8 cellular contexts compared by ENCODE assay signal in genomic region chr2:214410918-214411554, GRCh38. TPM values are rescaled to one million over a fixed set of nuclear protein-coding genes. Genes with fewer than 3 reads are reported as not detected.
DNase-seq lines count a peak whose midpoint lies in the region; ATAC-seq, FAIRE-seq and TF ChIP-seq lines count a peak whose summit lies in the region.

Gene VWC2L (plus strand): TSS chr2:214411054. CDS start chr2:214414194, 3,140 bp downstream.

- no peaks in the 10 kb centered on the region for H3K79me1 ChIP-seq in H1 (ENCODE audit: low read depth, low read length)

- no peak within 1 kb of the TSS for H2BK120ac ChIP-seq in H1 (replicated peaks; ENCODE audit: low read depth, low read length)

- no peaks in the 10 kb centered on the region for H3K27me3 ChIP-seq in MM.1S (replicated peaks; ENCODE audit: insufficient read depth, low read length)
- no peaks in the 10 kb centered on the region for H3K27me3 ChIP-seq in H1 (replicated peaks in 1 of 4; ENCODE audit: control insufficient read depth in 3 of 4, extremely low read depth in 1 of 4, insufficient read depth in 3 of 4, low read length in 3 of 4)
- no peaks in the 10 kb centered on the region for H3K27me3 ChIP-seq in upper lobe of left lung

- no peak for TF ChIP-seq CTCF in AG09309 (IDR thresholded peaks at IDR 0.05; ENCODE audit: control insufficient read depth, insufficient read depth, low read depth, low read length, missing control alignments)
- no peak for TF ChIP-seq CTCF in MM.1S (IDR thresholded peaks at IDR 0.05; ENCODE audit: low read length)
- TF ChIP-seq CTCF in H1 (IDR thresholded peaks at IDR 0.05; ENCODE audit: control extremely low read depth in 1 of 3, insufficient read depth in 1 of 3, low read depth in 1 of 3, low read length in 3 of 3), result no peak
- TF ChIP-seq CTCF in upper lobe of left lung (IDR thresholded peaks at IDR 0.05), result no peak

- H2BK15ac ChIP-seq in H1 (ENCODE audit: low read length), result no peak within 1 kb of the TSS

- H2AFZ ChIP-seq in MM.1S (ENCODE audit: low read length), result no peak within 1 kb of the TSS
- no peak within 1 kb of the TSS for H2AFZ ChIP-seq in H1 (ENCODE audit: low read length)

- H3K4ac ChIP-seq in H1 (replicated peaks; ENCODE audit: insufficient read length, low read depth, low read length), result no peak within 1 kb of the TSS

- H4K20me1 ChIP-seq in MM.1S (ENCODE audit: insufficient read depth, low read length) (no peaks in the 10 kb centered on the region), H1 (replicated peaks in 1 of 2; ENCODE audit: control insufficient read depth in 1 of 2, insufficient read depth in 2 of 2, low read length in 2 of 2) (no peaks in the 10 kb centered on the region)

- H3K36me3 ChIP-seq in MM.1S (replicated peaks; ENCODE audit: insufficient read depth, low read length), result no peaks in the 10 kb centered on the region
- no peaks in the 10 kb centered on the region for H3K36me3 ChIP-seq in H1 (ENCODE audit: control insufficient read depth in 2 of 4, insufficient read depth in 4 of 4, low read length in 3 of 4)
- H3K36me3 ChIP-seq in upper lobe of left lung, result no peaks in the 10 kb centered on the region

- H3K18ac ChIP-seq in H1 (ENCODE audit: extremely low read depth, low read length), result no peak within 1 kb of the TSS

- H3K9me3 ChIP-seq in MM.1S (replicated peaks; ENCODE audit: insufficient read depth, low read length), result no peaks in the 10 kb centered on the region
- H3K9me3 ChIP-seq in H1 (ENCODE audit: insufficient read depth in 2 of 2, low read depth in 1 of 2, low read length in 1 of 2), result no peaks in the 10 kb centered on the region
- H3K9me3 ChIP-seq in upper lobe of left lung, result no peaks in the 10 kb centered on the region

- CTCF ChIA-PET in H1 (lab: Charles Lee; ENCODE audit: partially characterized antibody), result interaction anchor here (0.6 to 1.5 kb wide), 6 partner anchors 10 to 485 kb away, joined by 3 read pairs; no protein-coding TSS in a partner anchor

- H4K8ac ChIP-seq in H1 (ENCODE audit: extremely low read depth, insufficient read depth, low read length), result no peak within 1 kb of the TSS

- peak; percentile 18 for DNase-seq in AG09309 (ENCODE audit: low read depth)
- peak; percentile 71 for DNase-seq in MM.1S
- peak; percentile 79 to 92 for DNase-seq in H1 (ENCODE audit: low read depth in 1 of 2, low spot score in 2 of 2)
- DNase-seq in lung microvascular endothelial cell (ENCODE audit: low read depth in 2 of 2), result peak; percentile 54 to 70
- peak; percentile 19 to 47 for DNase-seq in upper lobe of left lung
- DNase-seq in GM12892 (ENCODE audit: insufficient read length), result no peak

- H3K4me3 ChIP-seq in AG09309 (ENCODE audit: control insufficient read depth, low read depth, low read length) (no peak within 1 kb of the TSS), MM.1S (ENCODE audit: low read length) (no peak within 1 kb of the TSS), H1 (ENCODE audit: extremely low read depth in 1 of 4, insufficient read depth in 2 of 4, low read depth in 3 of 4, low read length in 4 of 4) (peak within 1 kb of the TSS in 1 of 4 experiments; percentile 32; a peak in 2 of 8 replicates), upper lobe of left lung (no peak within 1 kb of the TSS)

- no peaks in the 10 kb centered on the region for H3K4me1 ChIP-seq in MM.1S (ENCODE audit: low read length)
- no peaks in the 10 kb centered on the region for H3K4me1 ChIP-seq in H1 (replicated peaks in 1 of 4; ENCODE audit: control insufficient read depth in 3 of 4, insufficient read depth in 4 of 4, low read length in 3 of 4)
- H3K4me1 ChIP-seq in upper lobe of left lung, result no peaks in the 10 kb centered on the region

- no peak within 1 kb of the TSS for H3K4me2 ChIP-seq in MM.1S (ENCODE audit: low read depth, low read length)
- H3K4me2 ChIP-seq in H1 (ENCODE audit: insufficient read depth in 1 of 2, low read depth in 2 of 2, low read length in 2 of 2), result peak within 1 kb of the TSS; percentile 9 to 12; a peak in 2 of 4 replicates

- no peaks in the 10 kb centered on the region for H3K23me2 ChIP-seq in H1 (ENCODE audit: low read depth, low read length)

- WGBS in H1 (ENCODE audit: extremely low coverage in 1 of 2, insufficient coverage in 1 of 2, insufficient read length in 1 of 2, insufficient replicate concordance in 2 of 2, low coverage in 1 of 2, low lambda C conversion rate in 2 of 2, missing lambda C conversion rate in 1 of 2), 2 experiments, result 24% methylated on average over 19 of the region's 19 CpGs; no CpG with 5 or more reads in 1 of the 2 experiments
- WGBS in upper lobe of left lung, 2 donors, result 13 to 18% methylated on average over 19 of the region's 19 CpGs

- POLR2A ChIA-PET in H1 (lab: Charles Lee; ENCODE audit: partially characterized antibody), result no interaction called here

- FAIRE-seq in H1 (lab: Jason Lieb, UNC) (peak; percentile 86), GM12892 (lab: Jason Lieb, UNC) (no peak)

- H3K56ac ChIP-seq in H1 (replicated peaks; ENCODE audit: insufficient read length, low read depth, low read length), result no peak within 1 kb of the TSS

- no peak for TF ChIP-seq EP300 in H1 (IDR thresholded peaks at IDR 0.05; ENCODE audit: borderline replicate concordance in 1 of 2, low read depth in 2 of 2, low read length in 2 of 2)
- no peak for TF ChIP-seq EP300 in upper lobe of left lung (IDR thresholded peaks at IDR 0.05)

- H3K9me2 ChIP-seq in MM.1S (replicated peaks; ENCODE audit: insufficient read depth, low read length), result no peaks in the 10 kb centered on the region

- no peak within 1 kb of the TSS for H2BK5ac ChIP-seq in H1 (ENCODE audit: low read depth, low read length)

- no peak within 1 kb of the TSS for H3K14ac ChIP-seq in H1 (ENCODE audit: insufficient read length)

- no peak within 1 kb of the TSS for H4K91ac ChIP-seq in H1 (replicated peaks; ENCODE audit: insufficient read length, low read length)

- no peaks in the 10 kb centered on the region for H3K79me2 ChIP-seq in MM.1S (ENCODE audit: low read length)
- no peaks in the 10 kb centered on the region for H3K79me2 ChIP-seq in H1 (ENCODE audit: control insufficient read depth in 1 of 2, insufficient read depth in 2 of 2, low read length in 2 of 2)

- no peak within 1 kb of the TSS for H4K5ac ChIP-seq in H1 (ENCODE audit: insufficient read length, low read depth, low read length)

- TF ChIP-seq RAD21 in H1 (IDR thresholded peaks at IDR 0.05 in 1 of 2, conservative IDR thresholded peaks at IDR 0.05 in 1 of 2; ENCODE audit: low read depth in 2 of 2, low read length in 2 of 2), result peak; percentile 37 to 45

- H3K23ac ChIP-seq in H1 (ENCODE audit: insufficient read length), result no peak within 1 kb of the TSS

- H3K27ac ChIP-seq in MM.1S (ENCODE audit: low read length), result no peak within 1 kb of the TSS
- H3K27ac ChIP-seq in H1 (ENCODE audit: low read depth, low read length), result no peak within 1 kb of the TSS
- H3K27ac ChIP-seq in upper lobe of left lung, result no peak within 1 kb of the TSS

- no peak within 1 kb of the TSS for H2BK20ac ChIP-seq in H1 (ENCODE audit: low read length)

- TF ChIP-seq POLR2A in H1 (IDR thresholded peaks at IDR 0.05; ENCODE audit: control extremely low read depth in 1 of 2, low read depth in 2 of 2, low read length in 2 of 2), result no peak
- TF ChIP-seq POLR2A in upper lobe of left lung (IDR thresholded peaks at IDR 0.05), result no peak
- TF ChIP-seq POLR2A in GM12892 (IDR thresholded peaks at IDR 0.05; ENCODE audit: low read depth, low read length), result no peak

- no peaks in the 10 kb centered on the region for H3F3A ChIP-seq in MM.1S (ENCODE audit: insufficient read depth, low read length)

- H3K9ac ChIP-seq in MM.1S (ENCODE audit: low read length) (no peak within 1 kb of the TSS), H1 (replicated peaks in 1 of 4; ENCODE audit: extremely low read depth in 1 of 4, low read depth in 3 of 4, low read length in 3 of 4) (no peak within 1 kb of the TSS)

- peak; percentile 73 for ATAC-seq in GM19351 (IDR thresholded peaks at IDR 0.05; ENCODE audit: unreplicated experiment)
- peak; percentile 100 for ATAC-seq in SK-N-SH treated with all-trans-retinoic acid at 6 μM for 48 hours
- peak in 1 of 2 donors; percentile 79 for ATAC-seq in upper lobe of left lung (ENCODE audit: low FRiP score in 2 of 2)

- no peak within 1 kb of the TSS for H2AK5ac ChIP-seq in H1 (ENCODE audit: low read depth, low read length)

- no peak within 1 kb of the TSS for H2BK12ac ChIP-seq in H1 (ENCODE audit: low read depth, low read length)

TF ChIP-seq in H1, 55 proteins besides CTCF, POLR2A, EP300 and RAD21 (continues in another document):
- TF ChIP-seq POLR2AphosphoS5 (IDR thresholded peaks at IDR 0.05; ENCODE audit: low read depth, low read length) (no peak), CHD2 (IDR thresholded peaks at IDR 0.05; ENCODE audit: low read length) (0 out of 2 replicates have a peak, but pooled peaks have one; percentile 53), RXRA (IDR thresholded peaks at IDR 0.05; ENCODE audit: insufficient read depth, low read depth, low read length) (no peak), CEBPB (IDR thresholded peaks at IDR 0.05; ENCODE audit: low read depth, low read length) (peak; percentile 89), JUND (IDR thresholded peaks at IDR 0.05; ENCODE audit: low read length) (0 out of 2 replicates have a peak, but pooled peaks have one; percentile 29), CREB1 (IDR thresholded peaks at IDR 0.05) (0 out of 2 replicates have a peak, but pooled peaks have one; percentile 39), MAX (IDR thresholded peaks at IDR 0.05) (0 out of 2 replicates have a peak, but pooled peaks have one; percentile 23), SIN3A (conservative IDR thresholded peaks at IDR 0.05 in 1 of 2, IDR thresholded peaks at IDR 0.05 in 1 of 2; ENCODE audit: low read depth in 1 of 2, low read length in 2 of 2) (peak; percentile 62 to 86; a peak in 1 of 4 replicates), TBP (IDR thresholded peaks at IDR 0.05; ENCODE audit: low read depth, low read length) (0 out of 2 replicates have a peak, but pooled peaks have one; percentile 28), TAF7 (optimal IDR thresholded peaks at IDR 0.05; ENCODE audit: borderline replicate concordance, low read depth, low read length) (no peak)

RNA-seq across cellular contexts. Expression of gene VWC2L, which starts in this region (rescaled TPM):
- not detected in 2 replicates for total RNA-seq in H1 (2021; fragmentation: NEBNext Ultra II Directional; extraction: Animal tissue kit (Norgen Biotek cat#: 25700))
- polyA plus RNA-seq in H1 (2011; rRNA removed), result not detected in 2 replicates
- polyA plus RNA-seq in H1 (2011; cell fraction: cytosol; rRNA removed), result not detected
- polyA plus RNA-seq in H1 (2011; cell fraction: nucleus; rRNA removed), result not detected
- not detected in 4 replicates for polyA plus RNA-seq in H1 (2012, experiment 1 of 2)
- polyA plus RNA-seq in H1 (2012, experiment 2 of 2), result not detected
- not detected for polyA plus RNA-seq in H1 (2013, experiment 1 of 2)
- polyA plus RNA-seq in H1 (2013, experiment 2 of 2), result not detected
- polyA minus RNA-seq in H1 (2011; rRNA and poly(A)+ RNA removed), result 0.35 TPM in 1 of 2 replicates, not detected in the other
- not detected for polyA minus RNA-seq in H1 (2011; cell fraction: cytosol; rRNA and poly(A)+ RNA removed)
- 0.30 TPM for polyA minus RNA-seq in H1 (2011; cell fraction: nucleus; rRNA and poly(A)+ RNA removed)
- not detected in 2 replicates for total RNA-seq in lung microvascular endothelial cell
- under 1 TPM in 1 of 6 donors, not detected in 5; 0.30 TPM for total RNA-seq in upper lobe of left lung
- not detected for polyA plus RNA-seq in GM12892 (2012; ENCODE audit: missing spikeins)

Comparison
In these comparisons a context has a peak if more than half of its experiments do, and no peak if none do; other contexts are left out.
1. Peak in DNase-seq and H3K4me2 ChIP-seq in H1; RNA of the gene not detected or under 1 TPM.
2. Peak in DNase-seq in lung microvascular endothelial cell; RNA of the gene not detected or under 1 TPM.
3. Peak in DNase-seq in upper lobe of left lung; RNA of the gene not detected or under 1 TPM.